Comparison of ENCODE assay signal across 8 cellular contexts in the genomic region with DNA sequence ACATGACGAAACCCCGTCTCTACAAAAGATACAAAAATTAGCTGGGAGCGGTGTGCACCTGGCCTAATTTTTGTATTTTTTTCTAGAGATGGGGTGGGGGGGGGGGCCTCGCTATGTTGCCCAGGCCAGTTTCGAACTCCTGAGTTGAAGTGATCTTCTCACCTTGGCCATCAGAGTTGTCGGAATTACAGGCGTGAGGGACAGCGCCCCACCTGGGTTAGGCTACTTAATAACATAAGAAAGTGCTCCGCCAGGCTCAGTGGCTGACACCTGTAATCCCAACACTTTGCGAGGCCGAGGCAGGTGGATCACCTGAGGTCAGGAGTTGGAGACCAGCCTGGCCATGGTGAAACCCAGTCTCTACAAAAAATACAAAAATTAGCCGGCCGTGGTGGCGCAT.
DNase-seq lines count a peak whose midpoint lies in the region; ATAC-seq and TF ChIP-seq lines count a peak whose summit lies in the region.
"Not testable (repeated sequence)": the region's sequence is repeated elsewhere in the genome, so short reads cannot be mapped to it uniquely, and the experiment has no call there.

No MANE protein-coding gene starts in this region.

- not testable (repeated sequence) for H4K20me1 ChIP-seq in neural cell (ENCODE audit: insufficient read depth)

- not testable (repeated sequence) for H3K4me1 Mint-ChIP-seq in activated naive CD8-positive, alpha-beta T cell treated with anti-CD3 and anti-CD28 coated beads, Interleukin-2, amount 10 ng/mL, durations not matched to agents 7 days and 5 days; endodermal cell
- peaks cover 15% of the 10 kb centered on the region for H3K4me1 Mint-ChIP-seq in stimulated activated naive CD8-positive, alpha-beta T cell treated with anti-CD3 and anti-CD28 coated beads, Interleukin-15, Interleukin-2, amounts not matched to agents 100 ng/mL and 50 ng/mL, for 24 hours (ENCODE audit: low read depth)

- not testable (repeated sequence) for H3K9me3 ChIP-seq in HEK293 (ENCODE audit: control insufficient read depth, insufficient read depth, low read depth, low read length); SK-N-MC (ENCODE audit: low read depth, low read length); endodermal cell (ENCODE audit: control insufficient read depth, low read length); iPS-18c (ENCODE audit: control insufficient read depth, insufficient read depth, low read length); neural cell (ENCODE audit: low read length)

- not testable (repeated sequence) for H3K9me2 ChIP-seq in neural cell (ENCODE audit: insufficient read depth, low read length)

- WGBS in endodermal cell (ENCODE audit: insufficient coverage in 1 of 2, insufficient read length in 1 of 2), 2 experiments = 88 to 89% methylated on average over 3 to 9 of the region's 14 CpGs

- not testable (repeated sequence) for H3K9me3 Mint-ChIP-seq in activated naive CD8-positive, alpha-beta T cell treated with anti-CD3 and anti-CD28 coated beads, Interleukin-2, amount 10 ng/mL, durations not matched to agents 7 days and 5 days; endodermal cell; stimulated activated naive CD8-positive, alpha-beta T cell treated with anti-CD3 and anti-CD28 coated beads, Interleukin-15, Interleukin-2, amounts not matched to agents 100 ng/mL and 50 ng/mL, for 24 hours

- not testable (repeated sequence) for TF ChIP-seq CTCF in AG10803 (conservative IDR thresholded peaks at IDR 0.05; ENCODE audit: low read length); HEK293 (tag by site-specific recombination; IDR thresholded peaks at IDR 0.05); endodermal cell (conservative IDR thresholded peaks at IDR 0.05); neural cell (IDR thresholded peaks at IDR 0.05; ENCODE audit: poor library complexity, severe bottlenecking)

- not testable (repeated sequence) for H3K36me3 Mint-ChIP-seq in activated naive CD8-positive, alpha-beta T cell treated with anti-CD3 and anti-CD28 coated beads, Interleukin-2, amount 10 ng/mL, durations not matched to agents 7 days and 5 days; endodermal cell (ENCODE audit: low read depth); stimulated activated naive CD8-positive, alpha-beta T cell treated with anti-CD3 and anti-CD28 coated beads, Interleukin-15, Interleukin-2, amounts not matched to agents 100 ng/mL and 50 ng/mL, for 24 hours (ENCODE audit: low read depth)

- not testable (repeated sequence) for H3K9ac ChIP-seq in SK-N-MC (ENCODE audit: insufficient read length)
- H3K9ac ChIP-seq in endodermal cell (ENCODE audit: extremely low read depth, low read length, poor library complexity, severe bottlenecking) = peak overlapping the region; percentile 84
- peak overlapping the region; percentile 66 for H3K9ac ChIP-seq in neural cell (ENCODE audit: low read length)

- H3K27me3 ChIP-seq in endodermal cell (ENCODE audit: control insufficient read depth, insufficient read depth, low read length, poor library complexity, severe bottlenecking); neural cell (ENCODE audit: insufficient read depth, low read depth, low read length): not testable (repeated sequence)

- H3K36me3 ChIP-seq in HEK293 (ENCODE audit: control insufficient read depth in 2 of 2, insufficient read depth in 1 of 2, low read length in 2 of 2); SK-N-MC (ENCODE audit: insufficient read depth, low read length); endodermal cell (ENCODE audit: control insufficient read depth, insufficient read depth, low read length); neural cell (ENCODE audit: insufficient read depth, low read length): not testable (repeated sequence)

- CTCF ChIA-PET in HEK293 (lab: Yijun Ruan, JAX) = not testable (repeated sequence)

- H3K4me2 ChIP-seq in neural cell (ENCODE audit: low read length) = peak overlapping the region; percentile 55

- not testable (repeated sequence) for DNase-seq in AG10803 (ENCODE audit: low read depth); SK-N-MC (ENCODE audit: low read depth, low spot score); activated naive CD8-positive, alpha-beta T cell treated with anti-CD3 and anti-CD28 coated beads, Interleukin-2, amount 10 ng/mL, durations not matched to agents 7 days and 5 days; endodermal cell

- TF ChIP-seq RAD21 in neural cell (conservative IDR thresholded peaks at IDR 0.05) = not testable (repeated sequence)

- H3K4me3 ChIP-seq in AG10803 (ENCODE audit: low read length) = peak overlapping the region; percentile 67
- peak overlapping the region; percentile 59 for H3K4me3 ChIP-seq in HEK293 (ENCODE audit: low read depth, low read length)
- H3K4me3 ChIP-seq in SK-N-MC = peak overlapping the region; percentile 71
- peak overlapping the region; percentile 84 for H3K4me3 ChIP-seq in endodermal cell (ENCODE audit: low read length)
- H3K4me3 ChIP-seq in iPS-18c (ENCODE audit: insufficient read depth, low read depth, low read length) = peak overlapping the region; percentile 49; the same call in 1 of the 2 replicates
- peak overlapping the region; percentile 63 for H3K4me3 ChIP-seq in neural cell (ENCODE audit: low read length)

- not testable (repeated sequence) for H3F3A ChIP-seq in neural cell (ENCODE audit: insufficient read depth, low read length, poor library complexity, severe bottlenecking)

- not testable (repeated sequence) for H3K27ac Mint-ChIP-seq in activated naive CD8-positive, alpha-beta T cell treated with anti-CD3 and anti-CD28 coated beads, Interleukin-2, amount 10 ng/mL, durations not matched to agents 7 days and 5 days; endodermal cell; stimulated activated naive CD8-positive, alpha-beta T cell treated with anti-CD3 and anti-CD28 coated beads, Interleukin-15, Interleukin-2, amounts not matched to agents 100 ng/mL and 50 ng/mL, for 24 hours

- H3K4me3 Mint-ChIP-seq in activated naive CD8-positive, alpha-beta T cell treated with anti-CD3 and anti-CD28 coated beads, Interleukin-2, amount 10 ng/mL, durations not matched to agents 7 days and 5 days = peak overlapping the region; percentile 95
- peak overlapping the region; percentile 94 for H3K4me3 Mint-ChIP-seq in endodermal cell
- H3K4me3 Mint-ChIP-seq in stimulated activated naive CD8-positive, alpha-beta T cell treated with anti-CD3 and anti-CD28 coated beads, Interleukin-15, Interleukin-2, amounts not matched to agents 100 ng/mL and 50 ng/mL, for 24 hours = peak overlapping the region; percentile 95

- ATAC-seq in activated naive CD8-positive, alpha-beta T cell treated with anti-CD3 and anti-CD28 coated beads, Interleukin-2, amount 10 ng/mL, durations not matched to agents 7 days and 5 days (ENCODE audit: low read depth) = not testable (repeated sequence)

- H2AFZ ChIP-seq in neural cell (ENCODE audit: low read depth, low read length) = not testable (repeated sequence)

- TF ChIP-seq EP300 in neural cell (conservative IDR thresholded peaks at IDR 0.05; ENCODE audit: poor library complexity, severe bottlenecking) = not testable (repeated sequence)

- POLR2A ChIA-PET in HEK293 (lab: Yijun Ruan, JAX); activated naive CD8-positive, alpha-beta T cell treated with anti-CD3 and anti-CD28 coated beads, Interleukin-2, amount 10 ng/mL, durations not matched to agents 7 days and 5 days (lab: Charles Lee): not testable (repeated sequence)

- not testable (repeated sequence) for H3K27ac ChIP-seq in HEK293 (ENCODE audit: extremely low read depth, low read depth, low read length); SK-N-MC; endodermal cell (ENCODE audit: low read depth, low read length)
- peak overlapping the region; percentile 87 for H3K27ac ChIP-seq in neural cell (ENCODE audit: low read length)

- H3K4me1 ChIP-seq in HEK293 (ENCODE audit: control insufficient read depth, insufficient read depth, low read length); endodermal cell (ENCODE audit: control insufficient read depth, insufficient read depth, low read length): not testable (repeated sequence)

- H3K27me3 Mint-ChIP-seq in activated naive CD8-positive, alpha-beta T cell treated with anti-CD3 and anti-CD28 coated beads, Interleukin-2, amount 10 ng/mL, durations not matched to agents 7 days and 5 days; endodermal cell (ENCODE audit: insufficient read depth); stimulated activated naive CD8-positive, alpha-beta T cell treated with anti-CD3 and anti-CD28 coated beads, Interleukin-15, Interleukin-2, amounts not matched to agents 100 ng/mL and 50 ng/mL, for 24 hours: not testable (repeated sequence)

- not testable (repeated sequence) for H3K79me2 ChIP-seq in neural cell (replicated peaks; ENCODE audit: insufficient read depth, low read length)
